ENCODE assay signal across 7 cellular contexts in the genomic region with DNA sequence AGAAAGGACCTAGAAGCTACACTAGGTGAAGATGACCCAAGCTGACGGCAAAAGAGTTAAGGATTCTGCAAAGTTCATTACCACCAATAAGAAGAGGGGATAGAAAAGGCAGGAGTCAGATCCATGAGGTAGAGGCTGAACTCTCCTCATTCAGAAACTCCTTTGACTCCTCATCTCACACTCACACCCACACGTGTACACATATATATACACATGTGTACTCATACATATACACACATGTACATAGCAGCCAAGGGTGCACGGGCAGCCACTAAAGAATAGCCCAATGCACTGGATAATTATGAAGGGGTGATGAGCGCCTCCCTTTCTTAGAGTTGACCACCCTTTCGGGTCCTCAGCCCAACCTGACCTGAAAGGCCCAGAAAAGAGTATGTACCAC.
"Had no signal": no experiment of that assay in that cellular context is flagged by ENCODE, and none has a peak within 500 bp of the region (broad histone marks: within the 10 kb centered on the region; RNA-seq: fewer than 3 reads in every experiment).

No MANE protein-coding gene starts in this region.

- H3K9ac ChIP-seq: KMS-11 had no signal

- DNase-seq: IMR-90, KBM-7, KG1 had no signal

- H3K27ac ChIP-seq: HL-60, KMS-11 had no signal

- H3K4me2 ChIP-seq: KMS-11 had no signal

- H3K4me3 ChIP-seq: K562 had no signal

- ATAC-seq: K562 had no signal

- FAIRE-seq: HTR-8/SVneo, K562 had no signal
